ENCODE assay signal across 17 cellular contexts in genomic region chr1:52416811-52417210, GRCh38. TPM values are rescaled to one million over a fixed set of nuclear protein-coding genes. Genes with fewer than 3 reads are reported as not detected.
DNase-seq lines count a peak whose midpoint lies in the region; ATAC-seq, FAIRE-seq and TF ChIP-seq lines count a peak whose summit lies in the region.
"Had no signal": no experiment of that assay in that cellular context is flagged by ENCODE, and none has a peak within 500 bp of the region (broad histone marks: within the 10 kb centered on the region; RNA-seq: fewer than 3 reads in every experiment).

No MANE protein-coding gene starts in this region.

- no peaks in the 10 kb centered on the region for H3K9me3 Mint-ChIP-seq in central memory CD8-positive, alpha-beta T cell
- no peaks in the 10 kb centered on the region for H3K9me3 Mint-ChIP-seq in WTC11
- H3K9me3 Mint-ChIP-seq: CD8-positive, alpha-beta memory T cell; IgD-negative memory B cell had no signal

- no peaks in the 10 kb centered on the region for H3K27me3 ChIP-seq in HepG2 (ENCODE audit: control insufficient read depth in 1 of 2, insufficient read depth in 2 of 2, low read length in 2 of 2)
- no peaks in the 10 kb centered on the region for H3K27me3 ChIP-seq in right lobe of liver
- no peaks in the 10 kb centered on the region for H3K27me3 ChIP-seq in endothelial cell of umbilical vein (ENCODE audit: control insufficient read depth in 2 of 2, insufficient read depth in 2 of 2, low read length in 2 of 2)
- H3K27me3 ChIP-seq: BE2C had no signal

- H3K36me3 ChIP-seq in HepG2 (replicated peaks in 1 of 2; ENCODE audit: control insufficient read depth in 1 of 2, insufficient read depth in 2 of 2, low read length in 2 of 2) (peaks cover 26 to 71% of the 10 kb centered on the region in 2 experiments), right lobe of liver (peaks cover 0 to 74% (median 40%) of the 10 kb centered on the region in 4 donors), endothelial cell of umbilical vein (ENCODE audit: control insufficient read depth in 2 of 2, extremely low read depth in 1 of 2, insufficient read depth in 2 of 2, low read length in 2 of 2) (peaks cover 15 to 25% of the 10 kb centered on the region in 2 experiments)

- H3K27ac ChIP-seq in HepG2 (ENCODE audit: extremely low read length, insufficient read depth, low read length) (no peak overlapping the region), right lobe of liver (no peak overlapping the region), endothelial cell of umbilical vein (ENCODE audit: insufficient read depth, low read depth, low read length) (no peak overlapping the region)
- H3K27ac ChIP-seq: A549, GM23248 had no signal

- in situ Hi-C loops in HepG2 (cut with HindIII; ENCODE audit: extremely low pct_ligation_motif_present, low pct_unique_long_range_greater_than_20kb), result no loop called here

- TF ChIP-seq POLR2A in HepG2 (IDR thresholded peaks at IDR 0.05; ENCODE audit: insufficient read depth in 1 of 2, low read depth in 2 of 2, low read length in 2 of 2), result no peak
- TF ChIP-seq POLR2A in right lobe of liver (IDR thresholded peaks at IDR 0.05), result no peak
- no peak for TF ChIP-seq POLR2A in endothelial cell of umbilical vein (IDR thresholded peaks at IDR 0.05; ENCODE audit: low read depth, low read length)

- 95% methylated on average over 2 of the region's 2 CpGs for WGBS in HepG2 (ENCODE audit: low lambda C conversion rate)
- 82% methylated on average over 2 of the region's 2 CpGs for WGBS in right lobe of liver (ENCODE audit: insufficient coverage, low coverage, low lambda C conversion rate, missing lambda C conversion rate)

- H4K20me1 ChIP-seq in HepG2 (ENCODE audit: insufficient read depth, low read length), result no peaks in the 10 kb centered on the region
- no peaks in the 10 kb centered on the region for H4K20me1 ChIP-seq in endothelial cell of umbilical vein (replicated peaks; ENCODE audit: control insufficient read depth, extremely low read depth, insufficient read depth, low read length)

- ATAC-seq in HepG2 (no peak), right lobe of liver (no peak), HG03108 (IDR thresholded peaks at IDR 0.05; ENCODE audit: unreplicated experiment) (no peak), WTC11 (no peak)
- no peak for ATAC-seq in central memory CD8-positive, alpha-beta T cell (replicated peaks; ENCODE audit: extremely low read depth, poor library complexity, severe bottlenecking)
- ATAC-seq: A549, HCT116 had no signal

- no peak for FAIRE-seq in HepG2 (lab: Jason Lieb, UNC)
- peak; percentile 40 for FAIRE-seq in endothelial cell of umbilical vein (lab: Jason Lieb, UNC)
- FAIRE-seq: A549, H54 had no signal

- H3K9me3 ChIP-seq in HepG2 (ENCODE audit: low read length) (no peaks in the 10 kb centered on the region), right lobe of liver (no peaks in the 10 kb centered on the region), endothelial cell of umbilical vein (replicated peaks; ENCODE audit: control insufficient read depth, insufficient read depth, low read length) (no peaks in the 10 kb centered on the region)
- H3K9me3 ChIP-seq: A549, BE2C, Caco-2 had no signal

- intact Hi-C loops in HepG2 (cut with micrococcal nuclease; ENCODE audit: unreplicated experiment) (no loop called here), right lobe of liver (cut with DNase I) (no loop called here), endothelial cell of umbilical vein (cut with micrococcal nuclease) (no loop called here)

- H3K27ac Mint-ChIP-seq in central memory CD8-positive, alpha-beta T cell (ENCODE audit: low read depth), result peak overlapping the region; percentile 23
- H3K27ac Mint-ChIP-seq in WTC11, result no peak overlapping the region
- H3K27ac Mint-ChIP-seq: IgD-negative memory B cell had no signal

- TF ChIP-seq EP300 in HepG2 (IDR thresholded peaks at IDR 0.05; ENCODE audit: low read depth in 2 of 2, low read length in 2 of 2) (no peak), HepG2 (CRISPR knock-in tag; IDR thresholded peaks at IDR 0.05; ENCODE audit: borderline replicate concordance) (no peak)

- H3K79me2 ChIP-seq in HepG2 (ENCODE audit: insufficient read depth, low read length) (no peaks in the 10 kb centered on the region), endothelial cell of umbilical vein (ENCODE audit: control insufficient read depth, insufficient read depth, low read length) (no peaks in the 10 kb centered on the region)

- H3K4me3 Mint-ChIP-seq in central memory CD8-positive, alpha-beta T cell, result no peak overlapping the region
- H3K4me3 Mint-ChIP-seq in WTC11, result no peak overlapping the region
- H3K4me3 Mint-ChIP-seq: CD8-positive, alpha-beta memory T cell; IgD-negative memory B cell had no signal

- H2AFZ ChIP-seq in HepG2 (ENCODE audit: low read length) (no peak overlapping the region), endothelial cell of umbilical vein (ENCODE audit: low read depth, low read length) (no peak overlapping the region)
- H2AFZ ChIP-seq: GM23248 had no signal

- TF ChIP-seq RAD21 in HepG2 (CRISPR knock-in tag; IDR thresholded peaks at IDR 0.05), result no peak

- TF ChIP-seq CTCF in HepG2 (CRISPR knock-in tag; IDR thresholded peaks at IDR 0.05), result no peak
- TF ChIP-seq CTCF in right lobe of liver (IDR thresholded peaks at IDR 0.05), result no peak
- TF ChIP-seq CTCF in endothelial cell of umbilical vein (IDR thresholded peaks at IDR 0.05; ENCODE audit: extremely low read depth in 1 of 2, insufficient read depth in 1 of 2, low read depth in 1 of 2, low read length in 2 of 2), result no peak
- TF ChIP-seq CTCF in WTC11 (IDR thresholded peaks at IDR 0.05), result no peak

- BruUV-seq in HepG2 (replicated peaks; lab: Mats Ljungman, UMichigan), result TSS peak; percentile 28
- no TSS peak for BruUV-seq in endothelial cell of umbilical vein (replicated peaks; lab: Mats Ljungman, UMichigan)

- H3K4me2 ChIP-seq in HepG2 (ENCODE audit: low read depth, low read length) (no peak overlapping the region), endothelial cell of umbilical vein (ENCODE audit: insufficient read depth, low read length) (no peak overlapping the region)
- H3K4me2 ChIP-seq: A549 had no signal

- H3K4me1 ChIP-seq in HepG2 (ENCODE audit: insufficient read depth, low read length) (no peaks in the 10 kb centered on the region), right lobe of liver (no peaks in the 10 kb centered on the region), endothelial cell of umbilical vein (ENCODE audit: control insufficient read depth, extremely low read depth, insufficient read depth, low read length) (no peaks in the 10 kb centered on the region)
- H3K4me1 ChIP-seq: A549, BE2C, Caco-2 had no signal

- H3K9ac ChIP-seq in HepG2 (ENCODE audit: insufficient read depth, low read depth, low read length) (no peak overlapping the region), endothelial cell of umbilical vein (replicated peaks; ENCODE audit: extremely low read depth, insufficient read depth, low read length) (no peak overlapping the region)
- H3K9ac ChIP-seq: GM23248 had no signal

- no peak overlapping the region for H3K4me3 ChIP-seq in HepG2 (replicated peaks in 1 of 3; ENCODE audit: insufficient read depth in 1 of 3, low read depth in 2 of 3, low read length in 3 of 3)
- H3K4me3 ChIP-seq in right lobe of liver, result no peak overlapping the region
- H3K4me3 ChIP-seq in endothelial cell of umbilical vein (replicated peaks in 1 of 3; ENCODE audit: insufficient read depth in 1 of 3, low read depth in 1 of 3, low read length in 3 of 3), result no peak overlapping the region
- H3K4me3 ChIP-seq: A549, GM23248 had no signal

- dilution Hi-C loops in endothelial cell of umbilical vein (cut with MboI; ENCODE audit: extremely low pct_ligation_motif_present, low sequenced_read_pairs), result no loop called here

- H3K9me1 ChIP-seq in endothelial cell of umbilical vein (replicated peaks; ENCODE audit: control insufficient read depth, extremely low read depth, insufficient read depth, low read length), result no peaks in the 10 kb centered on the region

- POLR2A ChIA-PET in HepG2 (lab: Yijun Ruan, JAX), result no interaction called here
- POLR2A ChIA-PET in endothelial cell of umbilical vein (lab: Charles Lee), result no interaction called here
- POLR2A ChIA-PET in WTC11 (lab: Charles Lee), result no interaction called here

- H3K4me1 Mint-ChIP-seq in central memory CD8-positive, alpha-beta T cell, result peaks cover 18% of the 10 kb centered on the region
- no peaks in the 10 kb centered on the region for H3K4me1 Mint-ChIP-seq in WTC11

- DNase-seq in HepG2 (ENCODE audit: low spot score) (no peak), right lobe of liver (no peak), endothelial cell of umbilical vein (ENCODE audit: low read depth, low spot score) (peak; percentile 71), pulmonary artery endothelial cell (ENCODE audit: low read depth, low spot score) (peak; percentile 19), WTC11 (ENCODE audit: low spot score) (no peak), C1 segment of cervical spinal cord (lab: John Stamatoyannopoulos, UW) (no peak)
- no peak for DNase-seq in central memory CD8-positive, alpha-beta T cell (ENCODE audit: low spot score in 2 of 2)
- DNase-seq: BE2C; Caco-2; CD8-positive, alpha-beta memory T cell; GF-D8; GM23248 had no signal

- CTCF ChIA-PET in HepG2 (lab: Yijun Ruan, JAX; ENCODE audit: low intra/inter-chr PET ratio, low total read pairs), result no interaction called here
- CTCF ChIA-PET in endothelial cell of umbilical vein (lab: Charles Lee), result no interaction called here
- CTCF ChIA-PET in WTC11 (lab: Charles Lee), result no interaction called here

- H3K36me3 Mint-ChIP-seq in central memory CD8-positive, alpha-beta T cell (ENCODE audit: insufficient read depth), result peaks cover 68% of the 10 kb centered on the region
- H3K36me3 Mint-ChIP-seq in WTC11, result peaks cover 63% of the 10 kb centered on the region

- no peaks in the 10 kb centered on the region for H3K27me3 Mint-ChIP-seq in central memory CD8-positive, alpha-beta T cell
- H3K27me3 Mint-ChIP-seq in WTC11 (ENCODE audit: low read depth), result no peaks in the 10 kb centered on the region
- H3K27me3 Mint-ChIP-seq: CD8-positive, alpha-beta memory T cell; IgD-negative memory B cell had no signal

RNA-seq across cellular contexts. Expression of gene PRPF38A, which starts 12.4 kb away (rescaled TPM):
- total RNA-seq in HepG2 (2016; rRNA removed; fragmentation: Illumina TruSeq; extraction: Trizol), result 45.5 and 60.0 TPM in 2 replicates
- 24.0 and 30.6 TPM in 2 replicates for total RNA-seq in HepG2 (2016; cell fraction: cytosol; rRNA removed; fragmentation: Illumina TruSeq; extraction: Trizol; ENCODE audit: low read depth)
- 47.2 and 58.7 TPM in 2 replicates for total RNA-seq in HepG2 (2016; cell fraction: insoluble cytoplasmic fraction; rRNA removed; fragmentation: Illumina TruSeq; extraction: Trizol)
- total RNA-seq in HepG2 (2016; cell fraction: membrane; rRNA removed; fragmentation: Illumina TruSeq; extraction: Trizol), result 38.0 and 40.1 TPM in 2 replicates
- 30.0 and 32.4 TPM in 2 replicates for total RNA-seq in HepG2 (2016; cell fraction: nucleus; rRNA removed; fragmentation: Illumina TruSeq; extraction: Trizol)
- 18.3 and 19.5 TPM in 2 replicates for polyA plus RNA-seq in HepG2 (2011; rRNA removed)
- polyA plus RNA-seq in HepG2 (2011; cell fraction: cytosol; rRNA removed), result 11.5 and 12.6 TPM in 2 replicates
- polyA plus RNA-seq in HepG2 (2011; cell fraction: nucleus; rRNA removed), result 28.2 and 31.9 TPM in 2 replicates
- 20.5 and 34.5 TPM in 2 replicates for polyA plus RNA-seq in HepG2 (2012)
- polyA plus RNA-seq in HepG2 (2016; cell fraction: cytosol; fragmentation: Illumina TruSeq; extraction: Trizol; ENCODE audit: low read depth), result 46.0 and 48.7 TPM in 2 replicates
- polyA plus RNA-seq in HepG2 (2016; cell fraction: insoluble cytoplasmic fraction; fragmentation: Illumina TruSeq; extraction: Trizol; ENCODE audit: low read depth), result 73.6 and 78.2 TPM in 2 replicates
- 51.2 and 53.5 TPM in 2 replicates for polyA plus RNA-seq in HepG2 (2016; cell fraction: membrane; fragmentation: Illumina TruSeq; extraction: Trizol; ENCODE audit: low read depth)
- 53.4 and 55.7 TPM in 2 replicates for polyA plus RNA-seq in HepG2 (2016; cell fraction: nucleus; fragmentation: Illumina TruSeq; extraction: Trizol; ENCODE audit: insufficient read depth, low read depth)
- 20.8 and 52.1 TPM in 2 replicates for polyA minus RNA-seq in HepG2 (2011; rRNA and poly(A)+ RNA removed; ENCODE audit: low replicate concordance)
- 8.8 and 10.9 TPM in 2 replicates for polyA minus RNA-seq in HepG2 (2011; cell fraction: cytosol; rRNA and poly(A)+ RNA removed)
- 51.6 and 60.4 TPM in 2 replicates for polyA minus RNA-seq in HepG2 (2011; cell fraction: nucleus; rRNA and poly(A)+ RNA removed)
- 10 to 100 TPM in 4 of 6 experiments, 1 to 10 TPM in 2; 4.5 to 14.4 (median 11.4) TPM for total RNA-seq in right lobe of liver
- total RNA-seq in endothelial cell of umbilical vein, result 38.4 and 42.0 TPM in 2 replicates
- 15.9 and 16.0 TPM in 2 replicates for polyA plus RNA-seq in endothelial cell of umbilical vein
- 16.8 and 21.4 TPM in 2 replicates for polyA plus RNA-seq in endothelial cell of umbilical vein (2011; cell fraction: cytosol; rRNA removed)
- 37.8 and 45.2 TPM in 2 replicates for polyA plus RNA-seq in endothelial cell of umbilical vein (2011; cell fraction: nucleus; rRNA removed)
- polyA plus RNA-seq in endothelial cell of umbilical vein (2012), result 22.5 and 33.4 TPM in 2 replicates
- polyA minus RNA-seq in endothelial cell of umbilical vein, result 32.2 and 48.4 TPM in 2 replicates
- polyA minus RNA-seq in endothelial cell of umbilical vein (2011; cell fraction: cytosol; rRNA and poly(A)+ RNA removed), result 23.1 TPM
- polyA minus RNA-seq in endothelial cell of umbilical vein (2011; cell fraction: nucleus; rRNA and poly(A)+ RNA removed), result 40.2 and 51.2 TPM in 2 replicates
- total RNA-seq in pulmonary artery endothelial cell, result 12.7 and 18.2 TPM in 2 replicates
- 59.6 to 62.4 TPM (median 59.7 TPM) in 3 replicates for total RNA-seq in WTC11 (2021)

RNA-seq across cellular contexts. Expression of gene ORC1, which starts 12.6 kb away (rescaled TPM):
- total RNA-seq in HepG2 (2016; rRNA removed; fragmentation: Illumina TruSeq; extraction: Trizol), result 23.5 and 32.5 TPM in 2 replicates
- total RNA-seq in HepG2 (2016; cell fraction: cytosol; rRNA removed; fragmentation: Illumina TruSeq; extraction: Trizol; ENCODE audit: low read depth), result 3.9 and 5.6 TPM in 2 replicates
- 23.9 and 30.9 TPM in 2 replicates for total RNA-seq in HepG2 (2016; cell fraction: insoluble cytoplasmic fraction; rRNA removed; fragmentation: Illumina TruSeq; extraction: Trizol)
- 11.2 and 12.3 TPM in 2 replicates for total RNA-seq in HepG2 (2016; cell fraction: membrane; rRNA removed; fragmentation: Illumina TruSeq; extraction: Trizol)
- total RNA-seq in HepG2 (2016; cell fraction: nucleus; rRNA removed; fragmentation: Illumina TruSeq; extraction: Trizol), result 15.4 and 16.0 TPM in 2 replicates
- 4.6 and 7.0 TPM in 2 replicates for polyA plus RNA-seq in HepG2 (2011; rRNA removed)
- 4.3 and 7.5 TPM in 2 replicates for polyA plus RNA-seq in HepG2 (2011; cell fraction: cytosol; rRNA removed)
- polyA plus RNA-seq in HepG2 (2011; cell fraction: nucleus; rRNA removed), result 3.6 and 4.3 TPM in 2 replicates
- polyA plus RNA-seq in HepG2 (2012), result 2.5 and 5.7 TPM in 2 replicates
- polyA plus RNA-seq in HepG2 (2016; cell fraction: cytosol; fragmentation: Illumina TruSeq; extraction: Trizol; ENCODE audit: low read depth), result 1.8 and 2.2 TPM in 2 replicates
- 21.0 and 21.7 TPM in 2 replicates for polyA plus RNA-seq in HepG2 (2016; cell fraction: insoluble cytoplasmic fraction; fragmentation: Illumina TruSeq; extraction: Trizol; ENCODE audit: low read depth)
- polyA plus RNA-seq in HepG2 (2016; cell fraction: membrane; fragmentation: Illumina TruSeq; extraction: Trizol; ENCODE audit: low read depth), result 4.3 and 5.4 TPM in 2 replicates
- 13.3 and 13.8 TPM in 2 replicates for polyA plus RNA-seq in HepG2 (2016; cell fraction: nucleus; fragmentation: Illumina TruSeq; extraction: Trizol; ENCODE audit: insufficient read depth, low read depth)
- 10.5 and 58.7 TPM in 2 replicates for polyA minus RNA-seq in HepG2 (2011; rRNA and poly(A)+ RNA removed; ENCODE audit: low replicate concordance)
- 3.5 and 5.4 TPM in 2 replicates for polyA minus RNA-seq in HepG2 (2011; cell fraction: cytosol; rRNA and poly(A)+ RNA removed)
- polyA minus RNA-seq in HepG2 (2011; cell fraction: nucleus; rRNA and poly(A)+ RNA removed), result 5.2 and 6.1 TPM in 2 replicates
- 1 to 10 TPM in 2 of 6 experiments, under 1 TPM in 4; 0.11 to 4.0 (median 0.45) TPM for total RNA-seq in right lobe of liver
- total RNA-seq in endothelial cell of umbilical vein, result 11.0 and 12.0 TPM in 2 replicates
- polyA plus RNA-seq in endothelial cell of umbilical vein, result 5.6 and 6.5 TPM in 2 replicates
- 8.3 and 10.6 TPM in 2 replicates for polyA plus RNA-seq in endothelial cell of umbilical vein (2011; cell fraction: cytosol; rRNA removed)
- polyA plus RNA-seq in endothelial cell of umbilical vein (2011; cell fraction: nucleus; rRNA removed), result 9.0 and 12.2 TPM in 2 replicates
- 3.9 and 9.1 TPM in 2 replicates for polyA plus RNA-seq in endothelial cell of umbilical vein (2012)
- 7.1 and 9.1 TPM in 2 replicates for polyA minus RNA-seq in endothelial cell of umbilical vein
- polyA minus RNA-seq in endothelial cell of umbilical vein (2011; cell fraction: cytosol; rRNA and poly(A)+ RNA removed), result 22.6 TPM
- polyA minus RNA-seq in endothelial cell of umbilical vein (2011; cell fraction: nucleus; rRNA and poly(A)+ RNA removed), result 4.3 and 6.8 TPM in 2 replicates
- 8.6 and 12.8 TPM in 2 replicates for total RNA-seq in pulmonary artery endothelial cell
- 33.6 to 45.2 TPM (median 34.0 TPM) in 3 replicates for total RNA-seq in WTC11 (2021)

RNA-seq across cellular contexts. Expression of gene CC2D1B, which starts 50.8 kb away (rescaled TPM):
- total RNA-seq in HepG2 (2016; rRNA removed; fragmentation: Illumina TruSeq; extraction: Trizol) (11.5 and 19.2 TPM in 2 replicates), right lobe of liver (10 to 100 TPM; 11.8 to 18.0 (median 15.1) TPM), endothelial cell of umbilical vein (32.6 and 39.9 TPM in 2 replicates), pulmonary artery endothelial cell (22.8 and 53.4 TPM in 2 replicates), WTC11 (2021) (12.8 to 22.6 TPM (median 14.9 TPM) in 3 replicates)
- total RNA-seq in HepG2 (2016; cell fraction: cytosol; rRNA removed; fragmentation: Illumina TruSeq; extraction: Trizol; ENCODE audit: low read depth), result 3.3 and 5.5 TPM in 2 replicates
- total RNA-seq in HepG2 (2016; cell fraction: insoluble cytoplasmic fraction; rRNA removed; fragmentation: Illumina TruSeq; extraction: Trizol), result 11.9 and 18.4 TPM in 2 replicates
- 5.4 and 7.6 TPM in 2 replicates for total RNA-seq in HepG2 (2016; cell fraction: membrane; rRNA removed; fragmentation: Illumina TruSeq; extraction: Trizol)
- 22.1 and 25.1 TPM in 2 replicates for total RNA-seq in HepG2 (2016; cell fraction: nucleus; rRNA removed; fragmentation: Illumina TruSeq; extraction: Trizol)
- polyA plus RNA-seq in HepG2 (2011; rRNA removed) (7.2 and 11.7 TPM in 2 replicates), endothelial cell of umbilical vein (15.8 and 16.9 TPM in 2 replicates)
- polyA plus RNA-seq in HepG2 (2011; cell fraction: cytosol; rRNA removed), result 3.5 and 4.3 TPM in 2 replicates
- polyA plus RNA-seq in HepG2 (2011; cell fraction: nucleus; rRNA removed), result 30.6 and 35.5 TPM in 2 replicates
- 6.5 and 7.1 TPM in 2 replicates for polyA plus RNA-seq in HepG2 (2012)
- 1.2 and 1.7 TPM in 2 replicates for polyA plus RNA-seq in HepG2 (2016; cell fraction: cytosol; fragmentation: Illumina TruSeq; extraction: Trizol; ENCODE audit: low read depth)
- polyA plus RNA-seq in HepG2 (2016; cell fraction: insoluble cytoplasmic fraction; fragmentation: Illumina TruSeq; extraction: Trizol; ENCODE audit: low read depth), result 10.2 and 12.7 TPM in 2 replicates
- 3.4 and 4.2 TPM in 2 replicates for polyA plus RNA-seq in HepG2 (2016; cell fraction: membrane; fragmentation: Illumina TruSeq; extraction: Trizol; ENCODE audit: low read depth)
- 34.4 and 38.3 TPM in 2 replicates for polyA plus RNA-seq in HepG2 (2016; cell fraction: nucleus; fragmentation: Illumina TruSeq; extraction: Trizol; ENCODE audit: insufficient read depth, low read depth)
- 12.4 and 24.4 TPM in 2 replicates for polyA minus RNA-seq in HepG2 (2011; rRNA and poly(A)+ RNA removed; ENCODE audit: low replicate concordance)
- polyA minus RNA-seq in HepG2 (2011; cell fraction: cytosol; rRNA and poly(A)+ RNA removed), result 11.1 and 13.8 TPM in 2 replicates
- polyA minus RNA-seq in HepG2 (2011; cell fraction: nucleus; rRNA and poly(A)+ RNA removed), result 23.9 and 32.8 TPM in 2 replicates
- 13.0 and 15.9 TPM in 2 replicates for polyA plus RNA-seq in endothelial cell of umbilical vein (2011; cell fraction: cytosol; rRNA removed)
- polyA plus RNA-seq in endothelial cell of umbilical vein (2011; cell fraction: nucleus; rRNA removed), result 65.5 and 82.5 TPM in 2 replicates
- 15.3 and 15.6 TPM in 2 replicates for polyA plus RNA-seq in endothelial cell of umbilical vein (2012)
- polyA minus RNA-seq in endothelial cell of umbilical vein, result 26.4 and 29.5 TPM in 2 replicates
- 15.1 TPM for polyA minus RNA-seq in endothelial cell of umbilical vein (2011; cell fraction: cytosol; rRNA and poly(A)+ RNA removed)
- polyA minus RNA-seq in endothelial cell of umbilical vein (2011; cell fraction: nucleus; rRNA and poly(A)+ RNA removed), result 29.6 and 30.5 TPM in 2 replicates

Comparison
In these comparisons a context has a peak if more than half of its experiments do, and no peak if none do; other contexts are left out.
1. DNase-seq: peak in endothelial cell of umbilical vein (single experiment) and pulmonary artery endothelial cell (single experiment); none in HepG2 (single experiment), right lobe of liver (0 of 3), central memory CD8-positive, alpha-beta T cell (0 of 2), WTC11 (single experiment) and C1 segment of cervical spinal cord (0 of 14).